In genomic region chr14:75141967-75142366, GRCh38 we compare ENCODE assay signal across 9 cellular contexts. TPM values are rescaled to one million over a fixed set of nuclear protein-coding genes. Genes with fewer than 3 reads are reported as not detected.
DNase-seq lines count a peak whose midpoint lies in the region; ATAC-seq and TF ChIP-seq lines count a peak whose summit lies in the region.
"Had no signal": no experiment of that assay in that cellular context is flagged by ENCODE, and none has a peak within 500 bp of the region (broad histone marks: within the 10 kb centered on the region; RNA-seq: fewer than 3 reads in every experiment).

No MANE protein-coding gene starts in this region.

- H2AFZ ChIP-seq in OCI-LY7 (ENCODE audit: low read length) = no peak overlapping the region

- DNase-seq in heart right ventricle = no peak
- DNase-seq in left cardiac atrium = no peak
- DNase-seq in OCI-LY7 (ENCODE audit: low spot score) = peak; percentile 34
- DNase-seq in fibroblast of gingiva (ENCODE audit: low read depth) = peak; percentile 21
- no peak for DNase-seq in KG1 (lab: John Stamatoyannopoulos, UW)

- H3K36me3 ChIP-seq in heart right ventricle (peaks cover 0 to 26% (median 0%) of the 10 kb centered on the region in 9 donors), OCI-LY7 (ENCODE audit: insufficient read depth, low read length) (peaks cover 59% of the 10 kb centered on the region)

- peaks cover 35% of the 10 kb centered on the region; the same call in 1 of the 2 replicates for H3K79me2 ChIP-seq in OCI-LY7 (ENCODE audit: insufficient read depth, low read depth, low read length)

- peaks cover 20% of the 10 kb centered on the region for H4K20me1 ChIP-seq in OCI-LY7 (ENCODE audit: insufficient read depth, low read length)

- intact Hi-C loops in heart right ventricle (cut with DNase I) (loop anchor here in 3 of 10 donors (1.0 to 10.0 kb wide), 3 partner anchors 31 to 115 kb away; no protein-coding TSS in a partner anchor), left cardiac atrium (cut with DNase I) (no loop called here), OCI-LY7 (cut with micrococcal nuclease; ENCODE audit: unreplicated experiment) (no loop called here)

- TF ChIP-seq CTCF in heart right ventricle (IDR thresholded peaks at IDR 0.05) = peak in 8 of 9 donors; percentile 5 to 58 (median 48)
- peak; percentile 78 for TF ChIP-seq CTCF in OCI-LY7 (conservative IDR thresholded peaks at IDR 0.05; ENCODE audit: low read length)

- peaks cover 2 to 90% (median 54%) of the 10 kb centered on the region in 9 donors for H3K4me1 ChIP-seq in heart right ventricle
- peaks cover 33% of the 10 kb centered on the region for H3K4me1 ChIP-seq in OCI-LY7 (ENCODE audit: insufficient read depth, low read length, poor library complexity, severe bottlenecking)

- no TSS peak for BruUV-seq in OCI-LY7 (replicated peaks; lab: Mats Ljungman, UMichigan)

- H3K4me2 ChIP-seq in OCI-LY7 (ENCODE audit: low read length) = no peak overlapping the region

- POLR2A ChIA-PET in OCI-LY7 (lab: Charles Lee) = interaction anchor here (0.6 kb wide), 1 partner anchor 17 kb away, joined by 3 read pairs; no protein-coding TSS in a partner anchor

- CTCF ChIA-PET in OCI-LY7 (lab: Charles Lee; ENCODE audit: unreplicated experiment) = no interaction called here

- H3K27me3 ChIP-seq in heart right ventricle = no peaks in the 10 kb centered on the region

- no peaks in the 10 kb centered on the region for H3K9me2 ChIP-seq in OCI-LY7 (ENCODE audit: insufficient read depth, low read length)

- ATAC-seq in heart right ventricle (peak in 1 of 8 donors; percentile 53), left cardiac atrium (no peak), HG02610 (IDR thresholded peaks at IDR 0.05; ENCODE audit: unreplicated experiment) (no peak), GM19397 (IDR thresholded peaks at IDR 0.05; ENCODE audit: unreplicated experiment) (no peak)

- H3K9me3 ChIP-seq in heart right ventricle (no peaks in the 10 kb centered on the region), OCI-LY7 (ENCODE audit: low read length) (no peaks in the 10 kb centered on the region)

- H3K4me3 ChIP-seq in heart right ventricle (no peak overlapping the region), OCI-LY7 (ENCODE audit: low read depth, low read length, poor library complexity, severe bottlenecking) (no peak overlapping the region)

- H3K27ac ChIP-seq in heart right ventricle (peak overlapping the region in 3 of 10 donors; percentile 3 to 56 (median 5)), OCI-LY7 (ENCODE audit: low read depth, low read length, poor library complexity, severe bottlenecking) (no peak overlapping the region), temporal lobe (ENCODE audit: low read depth, low read length) (peak overlapping the region; percentile 30)
- H3K27ac ChIP-seq: epithelial cell of prostate had no signal

RNA-seq across cellular contexts. Expression of gene NEK9, which starts 15.1 kb away (rescaled TPM):
- total RNA-seq in heart right ventricle (100 to 1,000 TPM in 9 of 10 donors, 10 to 100 TPM in 1; 97.8 to 138 (median 115) TPM), left cardiac atrium (100 to 1,000 TPM in 1 of 2 donors, 10 to 100 TPM in 1; 89.1 to 102 TPM), OCI-LY7 (2022) (82.6 and 86.4 TPM in 2 replicates), temporal lobe (29.0 TPM)
- 10 to 100 TPM; 26.9 to 51.3 TPM for polyA plus RNA-seq in heart right ventricle
- 58.3 and 65.8 TPM in 2 replicates for total RNA-seq in OCI-LY7 (2014; rRNA removed; shearing (Covaris generic))

RNA-seq across cellular contexts. Expression of gene TMED10, which starts 34.4 kb away (rescaled TPM):
- total RNA-seq in heart right ventricle = 100 to 1,000 TPM; 219 to 366 (median 294) TPM
- 100 to 1,000 TPM in 1 of 2 donors, 10 to 100 TPM in 1; 29.1 to 196 TPM for polyA plus RNA-seq in heart right ventricle
- total RNA-seq in left cardiac atrium = 100 to 1,000 TPM; 271 to 327 TPM
- total RNA-seq in OCI-LY7 (2014; rRNA removed; shearing (Covaris generic)) = 63.1 and 129 TPM in 2 replicates
- total RNA-seq in OCI-LY7 (2022) = 221 and 232 TPM in 2 replicates
- total RNA-seq in temporal lobe = 94.2 TPM

Comparison
In these comparisons a context has a peak if more than half of its experiments do, and no peak if none do; other contexts are left out.
1. DNase-seq: peak in OCI-LY7 (single experiment) and fibroblast of gingiva (single experiment); none in heart right ventricle (0 of 2), left cardiac atrium (single experiment) and KG1 (single experiment).